ENCODE assay signal across 2 cellular contexts in the genomic region with DNA sequence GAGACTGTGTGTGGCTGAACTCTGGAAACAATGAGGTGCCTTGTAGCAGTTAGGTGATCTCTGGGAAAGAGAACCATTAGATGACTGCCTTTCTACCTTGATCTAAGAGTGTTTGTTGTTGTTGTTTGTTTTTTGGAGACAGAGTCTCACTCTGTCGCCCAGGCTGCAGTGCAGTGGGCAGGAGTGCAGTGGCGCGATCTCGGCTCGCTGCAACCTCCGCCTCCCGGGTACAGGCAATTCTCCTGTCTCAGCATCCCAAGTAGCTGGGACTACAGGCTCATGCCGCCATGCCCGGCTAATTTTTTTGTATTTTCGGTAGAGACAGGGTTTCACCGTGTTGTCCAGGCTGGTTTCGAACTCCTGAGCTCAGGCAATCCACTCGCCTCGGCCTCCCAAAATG. TPM values are rescaled to one million over a fixed set of nuclear protein-coding genes. Genes with fewer than 3 reads are reported as not detected.
"Had no signal": no experiment of that assay in that cellular context is flagged by ENCODE, and none has a peak within 500 bp of the region (broad histone marks: within the 10 kb centered on the region; RNA-seq: fewer than 3 reads in every experiment).

No MANE protein-coding gene starts in this region.

RNA-seq across cellular contexts. Expression of a gene that starts 18.8 kb away (rescaled TPM):
- total RNA-seq: K562, OCI-LY7 had no signal
- polyA plus RNA-seq: K562 had no signal
